2 cellular contexts compared by ENCODE assay signal in the genomic region with DNA sequence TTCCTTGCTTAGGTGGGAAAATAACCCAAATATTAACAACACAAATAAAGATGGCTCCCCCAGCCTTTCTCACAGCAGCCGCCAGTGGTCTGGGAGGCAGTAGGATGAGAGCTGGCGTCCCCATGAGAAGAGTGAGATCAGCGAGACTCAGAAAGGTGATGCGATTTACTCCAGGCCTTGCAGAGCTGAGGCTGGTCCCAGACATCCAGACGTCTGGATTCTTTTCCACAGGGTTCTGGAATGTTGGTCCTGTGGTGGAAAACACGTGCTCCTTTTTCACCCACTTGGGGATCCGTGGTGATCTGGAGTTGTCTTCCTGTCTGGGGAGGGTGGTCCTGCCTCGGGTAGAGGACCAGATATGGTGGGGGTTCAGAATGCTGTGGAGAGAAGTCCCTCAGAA.
TF ChIP-seq lines count a peak whose summit lies in the region.

No MANE protein-coding gene starts in this region.

TF ChIP-seq in SK-N-SH treated with all-trans-retinoic acid at 6 μM for 48 hours, 23 proteins besides CTCF, POLR2A, EP300 and RAD21 (continued from another document):
- TF ChIP-seq, protein P1, sequence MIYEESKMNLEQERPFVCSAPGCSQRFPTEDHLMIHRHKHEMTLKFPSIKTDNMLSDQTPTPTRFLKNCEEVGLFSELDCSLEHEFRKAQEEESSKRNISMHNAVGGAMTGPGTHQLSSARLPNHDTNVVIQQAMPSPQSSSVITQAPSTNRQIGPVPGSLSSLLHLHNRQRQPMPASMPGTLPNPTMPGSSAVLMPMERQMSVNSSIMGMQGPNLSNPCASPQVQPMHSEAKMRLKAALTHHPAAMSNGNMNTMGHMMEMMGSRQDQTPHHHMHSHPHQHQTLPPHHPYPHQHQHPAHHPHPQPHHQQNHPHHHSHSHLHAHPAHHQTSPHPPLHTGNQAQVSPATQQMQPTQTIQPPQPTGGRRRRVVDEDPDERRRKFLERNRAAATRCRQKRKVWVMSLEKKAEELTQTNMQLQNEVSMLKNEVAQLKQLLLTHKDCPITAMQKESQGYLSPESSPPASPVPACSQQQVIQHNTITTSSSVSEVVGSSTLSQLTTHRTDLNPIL (CRISPR knock-in tag; IDR thresholded peaks at IDR 0.05; ENCODE audit: low read depth) = no peak
- TF ChIP-seq TCF4 (CRISPR knock-in tag; IDR thresholded peaks at IDR 0.05; ENCODE audit: borderline replicate concordance) (no peak), ARNTL (CRISPR knock-in tag; IDR thresholded peaks at IDR 0.05; ENCODE audit: borderline replicate concordance, low read depth) (no peak), PPARA (CRISPR knock-in tag; IDR thresholded peaks at IDR 0.05; ENCODE audit: borderline replicate concordance) (no peak), TOX (CRISPR knock-in tag; IDR thresholded peaks at IDR 0.05; ENCODE audit: borderline replicate concordance) (no peak), ZC3H10 (CRISPR knock-in tag; IDR thresholded peaks at IDR 0.05) (no peak), ESRRG (CRISPR knock-in tag; IDR thresholded peaks at IDR 0.05) (no peak)
- TF ChIP-seq, protein P2, sequence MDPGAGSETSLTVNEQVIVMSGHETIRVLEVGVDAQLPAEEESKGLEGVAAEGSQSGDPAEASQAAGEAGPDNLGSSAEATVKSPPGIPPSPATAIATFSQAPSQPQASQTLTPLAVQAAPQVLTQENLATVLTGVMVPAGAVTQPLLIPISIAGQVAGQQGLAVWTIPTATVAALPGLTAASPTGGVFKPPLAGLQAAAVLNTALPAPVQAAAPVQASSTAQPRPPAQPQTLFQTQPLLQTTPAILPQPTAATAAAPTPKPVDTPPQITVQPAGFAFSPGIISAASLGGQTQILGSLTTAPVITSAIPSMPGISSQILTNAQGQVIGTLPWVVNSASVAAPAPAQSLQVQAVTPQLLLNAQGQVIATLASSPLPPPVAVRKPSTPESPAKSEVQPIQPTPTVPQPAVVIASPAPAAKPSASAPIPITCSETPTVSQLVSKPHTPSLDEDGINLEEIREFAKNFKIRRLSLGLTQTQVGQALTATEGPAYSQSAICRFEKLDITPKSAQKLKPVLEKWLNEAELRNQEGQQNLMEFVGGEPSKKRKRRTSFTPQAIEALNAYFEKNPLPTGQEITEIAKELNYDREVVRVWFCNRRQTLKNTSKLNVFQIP (CRISPR knock-in tag; IDR thresholded peaks at IDR 0.05; ENCODE audit: borderline replicate concordance, low read depth) = no peak
- TF ChIP-seq, protein P3, sequence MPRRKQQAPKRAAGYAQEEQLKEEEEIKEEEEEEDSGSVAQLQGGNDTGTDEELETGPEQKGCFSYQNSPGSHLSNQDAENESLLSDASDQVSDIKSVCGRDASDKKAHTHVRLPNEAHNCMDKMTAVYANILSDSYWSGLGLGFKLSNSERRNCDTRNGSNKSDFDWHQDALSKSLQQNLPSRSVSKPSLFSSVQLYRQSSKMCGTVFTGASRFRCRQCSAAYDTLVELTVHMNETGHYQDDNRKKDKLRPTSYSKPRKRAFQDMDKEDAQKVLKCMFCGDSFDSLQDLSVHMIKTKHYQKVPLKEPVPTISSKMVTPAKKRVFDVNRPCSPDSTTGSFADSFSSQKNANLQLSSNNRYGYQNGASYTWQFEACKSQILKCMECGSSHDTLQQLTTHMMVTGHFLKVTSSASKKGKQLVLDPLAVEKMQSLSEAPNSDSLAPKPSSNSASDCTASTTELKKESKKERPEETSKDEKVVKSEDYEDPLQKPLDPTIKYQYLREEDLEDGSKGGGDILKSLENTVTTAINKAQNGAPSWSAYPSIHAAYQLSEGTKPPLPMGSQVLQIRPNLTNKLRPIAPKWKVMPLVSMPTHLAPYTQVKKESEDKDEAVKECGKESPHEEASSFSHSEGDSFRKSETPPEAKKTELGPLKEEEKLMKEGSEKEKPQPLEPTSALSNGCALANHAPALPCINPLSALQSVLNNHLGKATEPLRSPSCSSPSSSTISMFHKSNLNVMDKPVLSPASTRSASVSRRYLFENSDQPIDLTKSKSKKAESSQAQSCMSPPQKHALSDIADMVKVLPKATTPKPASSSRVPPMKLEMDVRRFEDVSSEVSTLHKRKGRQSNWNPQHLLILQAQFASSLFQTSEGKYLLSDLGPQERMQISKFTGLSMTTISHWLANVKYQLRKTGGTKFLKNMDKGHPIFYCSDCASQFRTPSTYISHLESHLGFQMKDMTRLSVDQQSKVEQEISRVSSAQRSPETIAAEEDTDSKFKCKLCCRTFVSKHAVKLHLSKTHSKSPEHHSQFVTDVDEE (CRISPR knock-in tag; IDR thresholded peaks at IDR 0.05) = no peak

TF ChIP-seq in SK-N-SH, 30 proteins besides CTCF, POLR2A, EP300 and RAD21:
- TF ChIP-seq, protein P4, sequence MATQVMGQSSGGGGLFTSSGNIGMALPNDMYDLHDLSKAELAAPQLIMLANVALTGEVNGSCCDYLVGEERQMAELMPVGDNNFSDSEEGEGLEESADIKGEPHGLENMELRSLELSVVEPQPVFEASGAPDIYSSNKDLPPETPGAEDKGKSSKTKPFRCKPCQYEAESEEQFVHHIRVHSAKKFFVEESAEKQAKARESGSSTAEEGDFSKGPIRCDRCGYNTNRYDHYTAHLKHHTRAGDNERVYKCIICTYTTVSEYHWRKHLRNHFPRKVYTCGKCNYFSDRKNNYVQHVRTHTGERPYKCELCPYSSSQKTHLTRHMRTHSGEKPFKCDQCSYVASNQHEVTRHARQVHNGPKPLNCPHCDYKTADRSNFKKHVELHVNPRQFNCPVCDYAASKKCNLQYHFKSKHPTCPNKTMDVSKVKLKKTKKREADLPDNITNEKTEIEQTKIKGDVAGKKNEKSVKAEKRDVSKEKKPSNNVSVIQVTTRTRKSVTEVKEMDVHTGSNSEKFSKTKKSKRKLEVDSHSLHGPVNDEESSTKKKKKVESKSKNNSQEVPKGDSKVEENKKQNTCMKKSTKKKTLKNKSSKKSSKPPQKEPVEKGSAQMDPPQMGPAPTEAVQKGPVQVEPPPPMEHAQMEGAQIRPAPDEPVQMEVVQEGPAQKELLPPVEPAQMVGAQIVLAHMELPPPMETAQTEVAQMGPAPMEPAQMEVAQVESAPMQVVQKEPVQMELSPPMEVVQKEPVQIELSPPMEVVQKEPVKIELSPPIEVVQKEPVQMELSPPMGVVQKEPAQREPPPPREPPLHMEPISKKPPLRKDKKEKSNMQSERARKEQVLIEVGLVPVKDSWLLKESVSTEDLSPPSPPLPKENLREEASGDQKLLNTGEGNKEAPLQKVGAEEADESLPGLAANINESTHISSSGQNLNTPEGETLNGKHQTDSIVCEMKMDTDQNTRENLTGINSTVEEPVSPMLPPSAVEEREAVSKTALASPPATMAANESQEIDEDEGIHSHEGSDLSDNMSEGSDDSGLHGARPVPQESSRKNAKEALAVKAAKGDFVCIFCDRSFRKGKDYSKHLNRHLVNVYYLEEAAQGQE (IDR thresholded peaks at IDR 0.05; ENCODE audit: low read depth, low read length) = no peak
- TF ChIP-seq, protein P5, sequence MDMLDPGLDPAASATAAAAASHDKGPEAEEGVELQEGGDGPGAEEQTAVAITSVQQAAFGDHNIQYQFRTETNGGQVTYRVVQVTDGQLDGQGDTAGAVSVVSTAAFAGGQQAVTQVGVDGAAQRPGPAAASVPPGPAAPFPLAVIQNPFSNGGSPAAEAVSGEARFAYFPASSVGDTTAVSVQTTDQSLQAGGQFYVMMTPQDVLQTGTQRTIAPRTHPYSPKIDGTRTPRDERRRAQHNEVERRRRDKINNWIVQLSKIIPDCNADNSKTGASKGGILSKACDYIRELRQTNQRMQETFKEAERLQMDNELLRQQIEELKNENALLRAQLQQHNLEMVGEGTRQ (IDR thresholded peaks at IDR 0.05; ENCODE audit: borderline replicate concordance, low read depth, low read length) = no peak
- TF ChIP-seq, protein P6, sequence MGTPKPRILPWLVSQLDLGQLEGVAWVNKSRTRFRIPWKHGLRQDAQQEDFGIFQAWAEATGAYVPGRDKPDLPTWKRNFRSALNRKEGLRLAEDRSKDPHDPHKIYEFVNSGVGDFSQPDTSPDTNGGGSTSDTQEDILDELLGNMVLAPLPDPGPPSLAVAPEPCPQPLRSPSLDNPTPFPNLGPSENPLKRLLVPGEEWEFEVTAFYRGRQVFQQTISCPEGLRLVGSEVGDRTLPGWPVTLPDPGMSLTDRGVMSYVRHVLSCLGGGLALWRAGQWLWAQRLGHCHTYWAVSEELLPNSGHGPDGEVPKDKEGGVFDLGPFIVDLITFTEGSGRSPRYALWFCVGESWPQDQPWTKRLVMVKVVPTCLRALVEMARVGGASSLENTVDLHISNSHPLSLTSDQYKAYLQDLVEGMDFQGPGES (IDR thresholded peaks at IDR 0.05; ENCODE audit: low read depth, low read length) = no peak
- TF ChIP-seq, protein P7, sequence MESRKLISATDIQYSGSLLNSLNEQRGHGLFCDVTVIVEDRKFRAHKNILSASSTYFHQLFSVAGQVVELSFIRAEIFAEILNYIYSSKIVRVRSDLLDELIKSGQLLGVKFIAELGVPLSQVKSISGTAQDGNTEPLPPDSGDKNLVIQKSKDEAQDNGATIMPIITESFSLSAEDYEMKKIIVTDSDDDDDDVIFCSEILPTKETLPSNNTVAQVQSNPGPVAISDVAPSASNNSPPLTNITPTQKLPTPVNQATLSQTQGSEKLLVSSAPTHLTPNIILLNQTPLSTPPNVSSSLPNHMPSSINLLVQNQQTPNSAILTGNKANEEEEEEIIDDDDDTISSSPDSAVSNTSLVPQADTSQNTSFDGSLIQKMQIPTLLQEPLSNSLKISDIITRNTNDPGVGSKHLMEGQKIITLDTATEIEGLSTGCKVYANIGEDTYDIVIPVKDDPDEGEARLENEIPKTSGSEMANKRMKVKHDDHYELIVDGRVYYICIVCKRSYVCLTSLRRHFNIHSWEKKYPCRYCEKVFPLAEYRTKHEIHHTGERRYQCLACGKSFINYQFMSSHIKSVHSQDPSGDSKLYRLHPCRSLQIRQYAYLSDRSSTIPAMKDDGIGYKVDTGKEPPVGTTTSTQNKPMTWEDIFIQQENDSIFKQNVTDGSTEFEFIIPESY (IDR thresholded peaks at IDR 0.05; ENCODE audit: borderline replicate concordance, low read depth) = no peak
- TF ChIP-seq, protein P8, sequence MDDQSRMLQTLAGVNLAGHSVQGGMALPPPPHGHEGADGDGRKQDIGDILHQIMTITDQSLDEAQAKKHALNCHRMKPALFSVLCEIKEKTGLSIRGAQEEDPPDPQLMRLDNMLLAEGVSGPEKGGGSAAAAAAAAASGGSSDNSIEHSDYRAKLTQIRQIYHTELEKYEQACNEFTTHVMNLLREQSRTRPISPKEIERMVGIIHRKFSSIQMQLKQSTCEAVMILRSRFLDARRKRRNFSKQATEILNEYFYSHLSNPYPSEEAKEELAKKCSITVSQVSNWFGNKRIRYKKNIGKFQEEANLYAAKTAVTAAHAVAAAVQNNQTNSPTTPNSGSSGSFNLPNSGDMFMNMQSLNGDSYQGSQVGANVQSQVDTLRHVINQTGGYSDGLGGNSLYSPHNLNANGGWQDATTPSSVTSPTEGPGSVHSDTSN (IDR thresholded peaks at IDR 0.05) = no peak
- TF ChIP-seq NFIC (IDR thresholded peaks at IDR 0.05; ENCODE audit: borderline replicate concordance) = no peak
- TF ChIP-seq FOSL2 (IDR thresholded peaks at IDR 0.05; ENCODE audit: borderline replicate concordance, low read depth) = no peak
